Comparison of ENCODE assay signal across 6 cellular contexts in genomic region chr20:33511876-33512275, GRCh38. TPM values are rescaled to one million over a fixed set of nuclear protein-coding genes. Genes with fewer than 3 reads are reported as not detected.
DNase-seq lines count a peak whose midpoint lies in the region; ATAC-seq, FAIRE-seq and TF ChIP-seq lines count a peak whose summit lies in the region.
"Not testable (repeated sequence)": the region's sequence is repeated elsewhere in the genome, so short reads cannot be mapped to it uniquely, and the experiment has no call there.

No MANE protein-coding gene starts in this region.

- not testable (repeated sequence) for H4K91ac ChIP-seq in trophoblast cell (ENCODE audit: low read depth, low read length)

- not testable (repeated sequence) for H3K36me3 Mint-ChIP-seq in T-helper 17 cell (ENCODE audit: low read depth)

- H3K9me3 ChIP-seq in Karpas-422 (ENCODE audit: low read length); T-helper 17 cell (ENCODE audit: control insufficient read depth, low read length, poor library complexity, severe bottlenecking); HepG2 (ENCODE audit: low read length); trophoblast cell (ENCODE audit: insufficient read depth, low read depth, low read length); upper lobe of right lung: not testable (repeated sequence)

- H4K20me1 ChIP-seq in Karpas-422 (ENCODE audit: insufficient read depth, low read depth, low read length) = peaks cover 14% of the 10 kb centered on the region
- H4K20me1 ChIP-seq in HepG2 (ENCODE audit: insufficient read depth, low read length) = not testable (repeated sequence)

- POLR2A ChIA-PET in HepG2 (lab: Yijun Ruan, JAX) = not testable (repeated sequence)

- not testable (repeated sequence) for H3K14ac ChIP-seq in trophoblast cell (ENCODE audit: low read length)

- not testable (repeated sequence) for H4K8ac ChIP-seq in trophoblast cell (ENCODE audit: low read depth, low read length)

- DNase-seq in Karpas-422; T-helper 17 cell; HepG2 (ENCODE audit: low spot score); trophoblast cell: not testable (repeated sequence)
- peak; percentile 32 for DNase-seq in upper lobe of right lung

- 95% methylated on average over 13 of the region's 13 CpGs for WGBS in HepG2 (ENCODE audit: low lambda C conversion rate)
- WGBS in trophoblast cell (ENCODE audit: extremely low coverage, insufficient coverage, insufficient read length) = no CpG with 5 or more reads among the region's 13 CpGs

- not testable (repeated sequence) for TF ChIP-seq CTCF in VCaP (conservative IDR thresholded peaks at IDR 0.05); HepG2 (CRISPR knock-in tag; IDR thresholded peaks at IDR 0.05); upper lobe of right lung (IDR thresholded peaks at IDR 0.05)

- not testable (repeated sequence) for ATAC-seq in T-helper 17 cell, HepG2, upper lobe of right lung

- not testable (repeated sequence) for H2AK5ac ChIP-seq in trophoblast cell (ENCODE audit: low read length)

- CTCF ChIA-PET in HepG2 (lab: Yijun Ruan, JAX; ENCODE audit: low intra/inter-chr PET ratio, low total read pairs) = not testable (repeated sequence)

- not testable (repeated sequence) for FAIRE-seq in HepG2 (lab: Jason Lieb, UNC)

- H3K27me3 ChIP-seq in Karpas-422 (ENCODE audit: low read length); HepG2 (ENCODE audit: control insufficient read depth in 1 of 2, insufficient read depth in 2 of 2, low read length in 2 of 2); trophoblast cell (ENCODE audit: insufficient read depth, low read length); upper lobe of right lung: not testable (repeated sequence)

- not testable (repeated sequence) for TF ChIP-seq RAD21 in HepG2 (CRISPR knock-in tag; IDR thresholded peaks at IDR 0.05)

- not testable (repeated sequence) for H4K12ac ChIP-seq in trophoblast cell (ENCODE audit: low read depth, low read length)

- TF ChIP-seq POLR2A in HepG2 (IDR thresholded peaks at IDR 0.05; ENCODE audit: insufficient read depth in 1 of 2, low read depth in 2 of 2, low read length in 2 of 2) = not testable (repeated sequence)

- H3K27ac ChIP-seq in Karpas-422 (ENCODE audit: low read length) (peak overlapping the region; percentile 49; the same call in 1 of the 2 replicates), VCaP (peak overlapping the region; percentile 76), HepG2 (ENCODE audit: extremely low read length, insufficient read depth, low read length) (peak overlapping the region; percentile 38)
- H3K27ac ChIP-seq in trophoblast cell (ENCODE audit: low read depth, low read length); upper lobe of right lung: not testable (repeated sequence)

- H3K23ac ChIP-seq in trophoblast cell (ENCODE audit: low read length) = not testable (repeated sequence)

- peak overlapping the region; percentile 61 for H3K27ac Mint-ChIP-seq in T-helper 17 cell

- TF ChIP-seq EP300 in HepG2 (IDR thresholded peaks at IDR 0.05; ENCODE audit: low read depth in 2 of 2, low read length in 2 of 2); HepG2 (CRISPR knock-in tag; IDR thresholded peaks at IDR 0.05; ENCODE audit: borderline replicate concordance): not testable (repeated sequence)

- H3K9me2 ChIP-seq in Karpas-422 (replicated peaks; ENCODE audit: insufficient read depth, low read length) = not testable (repeated sequence)

- H2BK12ac ChIP-seq in trophoblast cell (ENCODE audit: low read length) = not testable (repeated sequence)

- H2BK120ac ChIP-seq in trophoblast cell (ENCODE audit: insufficient read depth, low read length, poor library complexity) = not testable (repeated sequence)

- intact Hi-C loops in HepG2 (cut with micrococcal nuclease; ENCODE audit: unreplicated experiment) = loop anchor here (2.0 to 10.0 kb wide), 3 partner anchors 23 to 53 kb away; no protein-coding TSS in a partner anchor
- intact Hi-C loops in upper lobe of right lung (cut with DNase I) = not testable (repeated sequence)

- not testable (repeated sequence) for H3K27me3 Mint-ChIP-seq in T-helper 17 cell

- not testable (repeated sequence) for H3K4ac ChIP-seq in trophoblast cell (ENCODE audit: low read depth, low read length)

- H3K18ac ChIP-seq in trophoblast cell (ENCODE audit: low read length) = peak overlapping the region; percentile 69

- H3K4me2 ChIP-seq in Karpas-422 (ENCODE audit: low read depth, low read length, poor library complexity, severe bottlenecking); HepG2 (ENCODE audit: low read depth, low read length); trophoblast cell (ENCODE audit: low read length): not testable (repeated sequence)

- peaks cover 97% of the 10 kb centered on the region for H3K79me2 ChIP-seq in Karpas-422 (ENCODE audit: low read length)
- H3K79me2 ChIP-seq in HepG2 (ENCODE audit: insufficient read depth, low read length) = peaks cover 61% of the 10 kb centered on the region
- not testable (repeated sequence) for H3K79me2 ChIP-seq in trophoblast cell (ENCODE audit: control insufficient read depth, insufficient read depth, low read length, poor library complexity)

- H2AFZ ChIP-seq in Karpas-422 (ENCODE audit: low read length); HepG2 (ENCODE audit: low read length); trophoblast cell (ENCODE audit: insufficient read depth, low read length, poor library complexity): not testable (repeated sequence)

- peaks cover 28% of the 10 kb centered on the region for H3K4me1 Mint-ChIP-seq in T-helper 17 cell

- H3K4me3 ChIP-seq in Karpas-422 (ENCODE audit: low read length); HepG2 (replicated peaks in 1 of 3; ENCODE audit: insufficient read depth in 1 of 3, low read depth in 2 of 3, low read length in 3 of 3); trophoblast cell (ENCODE audit: low read depth, low read length); upper lobe of right lung: not testable (repeated sequence)

- in situ Hi-C loops in HepG2 (cut with HindIII; ENCODE audit: extremely low pct_ligation_motif_present, low pct_unique_long_range_greater_than_20kb) = loop anchor here (10.0 kb wide), 1 partner anchor 133 kb away; no protein-coding TSS in a partner anchor

- H3K36me3 ChIP-seq in Karpas-422 (ENCODE audit: insufficient read depth, low read length) = peaks cover 22% of the 10 kb centered on the region
- not testable (repeated sequence) for H3K36me3 ChIP-seq in HepG2 (replicated peaks in 1 of 2; ENCODE audit: control insufficient read depth in 1 of 2, insufficient read depth in 2 of 2, low read length in 2 of 2); trophoblast cell (ENCODE audit: control insufficient read depth in 1 of 2, insufficient read depth in 2 of 2, low read length in 2 of 2); upper lobe of right lung

- not testable (repeated sequence) for H2BK5ac ChIP-seq in trophoblast cell (ENCODE audit: low read depth, low read length, poor library complexity)

- BruUV-seq in HepG2 (replicated peaks; lab: Mats Ljungman, UMichigan) = not testable (repeated sequence)

- H3K79me1 ChIP-seq in trophoblast cell (ENCODE audit: low read length) = not testable (repeated sequence)

- H3K4me3 Mint-ChIP-seq in T-helper 17 cell = not testable (repeated sequence)

- H3K4me1 ChIP-seq in Karpas-422 (ENCODE audit: low read length) (peaks cover 26% of the 10 kb centered on the region), HepG2 (ENCODE audit: insufficient read depth, low read length) (peaks cover 49% of the 10 kb centered on the region)
- H3K4me1 ChIP-seq in trophoblast cell (ENCODE audit: control insufficient read depth in 1 of 2, insufficient read depth in 2 of 2, low read length in 2 of 2); upper lobe of right lung: not testable (repeated sequence)

- H3K9ac ChIP-seq in Karpas-422 (ENCODE audit: low read length); HepG2 (ENCODE audit: insufficient read depth, low read depth, low read length); trophoblast cell (ENCODE audit: low read length): not testable (repeated sequence)

TF ChIP-seq in HepG2, 621 proteins besides CTCF, POLR2A, EP300 and RAD21 (continues in another document):
- TF ChIP-seq HIVEP1 (CRISPR knock-in tag; IDR thresholded peaks at IDR 0.05) = peak; percentile 18; the same call in 1 of the 2 replicates

RNA-seq across cellular contexts. Expression of gene CBFA2T2, which starts 22.0 kb away (rescaled TPM):
- 47.6 and 54.8 TPM in 2 replicates for total RNA-seq in Karpas-422 (2014; rRNA removed; shearing (Covaris generic); ENCODE audit: low replicate concordance)
- 10 to 100 TPM; 26.6 to 29.5 TPM for total RNA-seq in T-helper 17 cell
- total RNA-seq in HepG2 (2016; rRNA removed; fragmentation: Illumina TruSeq; extraction: Trizol) = 6.3 and 7.3 TPM in 2 replicates
- 25.1 and 25.7 TPM in 2 replicates for total RNA-seq in HepG2 (2016; cell fraction: cytosol; rRNA removed; fragmentation: Illumina TruSeq; extraction: Trizol; ENCODE audit: low read depth)
- total RNA-seq in HepG2 (2016; cell fraction: insoluble cytoplasmic fraction; rRNA removed; fragmentation: Illumina TruSeq; extraction: Trizol) = 6.0 and 6.8 TPM in 2 replicates
- 9.8 and 12.2 TPM in 2 replicates for total RNA-seq in HepG2 (2016; cell fraction: membrane; rRNA removed; fragmentation: Illumina TruSeq; extraction: Trizol)
- 7.8 and 8.4 TPM in 2 replicates for total RNA-seq in HepG2 (2016; cell fraction: nucleus; rRNA removed; fragmentation: Illumina TruSeq; extraction: Trizol)
- 20.8 and 21.2 TPM in 2 replicates for polyA plus RNA-seq in HepG2 (2011; rRNA removed)
- polyA plus RNA-seq in HepG2 (2011; cell fraction: cytosol; rRNA removed) = 13.2 and 14.1 TPM in 2 replicates
- polyA plus RNA-seq in HepG2 (2011; cell fraction: nucleus; rRNA removed) = 31.7 and 33.2 TPM in 2 replicates
- polyA plus RNA-seq in HepG2 (2012) = 10.5 and 11.1 TPM in 2 replicates
- 1.3 and 2.1 TPM in 2 replicates for polyA plus RNA-seq in HepG2 (2016; cell fraction: cytosol; fragmentation: Illumina TruSeq; extraction: Trizol; ENCODE audit: low read depth)
- 8.7 and 11.6 TPM in 2 replicates for polyA plus RNA-seq in HepG2 (2016; cell fraction: insoluble cytoplasmic fraction; fragmentation: Illumina TruSeq; extraction: Trizol; ENCODE audit: low read depth)
- 4.1 and 4.7 TPM in 2 replicates for polyA plus RNA-seq in HepG2 (2016; cell fraction: membrane; fragmentation: Illumina TruSeq; extraction: Trizol; ENCODE audit: low read depth)
- 20.8 and 24.2 TPM in 2 replicates for polyA plus RNA-seq in HepG2 (2016; cell fraction: nucleus; fragmentation: Illumina TruSeq; extraction: Trizol; ENCODE audit: insufficient read depth, low read depth)
- 20.8 and 48.6 TPM in 2 replicates for polyA minus RNA-seq in HepG2 (2011; rRNA and poly(A)+ RNA removed; ENCODE audit: low replicate concordance)
- 24.4 TPM in 2 replicates for polyA minus RNA-seq in HepG2 (2011; cell fraction: cytosol; rRNA and poly(A)+ RNA removed)
- 17.0 and 21.1 TPM in 2 replicates for polyA minus RNA-seq in HepG2 (2011; cell fraction: nucleus; rRNA and poly(A)+ RNA removed)
- 9.5 and 9.6 TPM in 2 replicates for polyA plus RNA-seq in trophoblast cell (2013)
- 15.7 TPM for total RNA-seq in upper lobe of right lung
